Comparison of ENCODE assay signal across 11 cellular contexts in the genomic region with DNA sequence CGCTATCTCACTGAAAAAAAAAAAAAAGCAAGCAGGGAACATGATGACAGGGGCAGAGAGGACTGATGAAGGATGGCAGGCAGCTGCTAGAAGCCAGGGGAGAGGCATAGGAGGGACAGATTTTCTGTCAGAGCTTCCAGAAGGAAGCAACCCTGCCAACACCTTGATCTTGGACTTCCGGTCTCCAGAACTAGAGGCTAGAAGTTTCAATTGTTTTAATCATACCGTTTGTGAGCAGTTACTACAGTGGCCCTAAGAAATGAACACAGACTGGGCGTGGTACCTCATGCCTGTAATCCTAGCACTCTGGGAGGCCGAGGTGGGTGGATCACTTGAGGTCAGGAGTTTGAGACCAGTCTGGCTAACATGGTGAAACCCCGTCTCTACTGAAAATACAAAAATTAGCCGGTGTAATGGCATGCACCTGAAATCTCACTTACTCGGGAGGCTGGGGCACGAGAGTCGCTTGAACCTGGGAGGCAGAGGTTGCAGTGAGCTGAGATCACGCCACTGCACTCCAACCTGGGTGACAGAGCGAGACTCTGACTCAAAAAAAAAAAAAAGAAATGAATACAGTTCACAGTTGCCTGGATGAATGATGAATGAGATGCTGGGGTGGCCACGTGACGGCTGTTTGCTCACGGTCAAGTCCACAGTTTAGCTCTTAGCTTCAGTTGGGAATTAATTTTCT. TPM values are rescaled to one million over a fixed set of nuclear protein-coding genes. Genes with fewer than 3 reads are reported as not detected.
DNase-seq lines count a peak whose midpoint lies in the region; ATAC-seq and FAIRE-seq lines count a peak whose summit lies in the region.
"Not testable (repeated sequence)": the region's sequence is repeated elsewhere in the genome, so short reads cannot be mapped to it uniquely, and the experiment has no call there.
"Had no signal": no experiment of that assay in that cellular context is flagged by ENCODE, and none has a peak within 500 bp of the region (broad histone marks: within the 10 kb centered on the region; RNA-seq: fewer than 3 reads in every experiment).

No MANE protein-coding gene starts in this region.

- H3K9me3 Mint-ChIP-seq in activated CD4-positive, alpha-beta T cell treated with anti-CD3 and anti-CD28 coated beads, Interleukin-2, amount 10 ng/mL, durations not matched to agents 24 days and 14 days; naive B cell: not testable (repeated sequence)

- FAIRE-seq in RCC 7860 (lab: Jason Lieb, UNC): not testable (repeated sequence)

- not testable (repeated sequence) for H3K27me3 Mint-ChIP-seq in activated CD4-positive, alpha-beta T cell treated with anti-CD3 and anti-CD28 coated beads, Interleukin-2, amount 10 ng/mL, durations not matched to agents 24 days and 14 days; naive B cell

- peak; percentile 59 for DNase-seq in DMS53 (lab: John Stamatoyannopoulos, UW)
- DNase-seq in RCC 7860 (ENCODE audit: low spot score): peak; percentile 25
- DNase-seq in activated CD4-positive, alpha-beta T cell treated with anti-CD3 and anti-CD28 coated beads, Interleukin-2, amount 10 ng/mL, durations not matched to agents 24 days and 14 days; naive B cell: not testable (repeated sequence)
- peak; percentile 45 for DNase-seq in amniotic epithelial cell (ENCODE audit: low read depth)
- peak; percentile 35 for DNase-seq in glomerular visceral epithelial cell (ENCODE audit: extremely low spot score)
- peak; percentile 46 for DNase-seq in stimulated activated CD4-positive, alpha-beta T cell treated with anti-CD3 and anti-CD28 coated beads, Interleukin-1b, Interleukin-23, amount 100 ng/mL, for 48 hours

- H3K27ac Mint-ChIP-seq in activated CD4-positive, alpha-beta T cell treated with anti-CD3 and anti-CD28 coated beads, Interleukin-2, amount 10 ng/mL, durations not matched to agents 24 days and 14 days: peak overlapping the region; percentile 41
- H3K27ac Mint-ChIP-seq in naive B cell: peak overlapping the region in 4 of 6 donors; percentile 20 to 61 (median 58)

- peaks cover 20% of the 10 kb centered on the region for H3K4me1 Mint-ChIP-seq in activated CD4-positive, alpha-beta T cell treated with anti-CD3 and anti-CD28 coated beads, Interleukin-2, amount 10 ng/mL, durations not matched to agents 24 days and 14 days
- H3K4me1 Mint-ChIP-seq in naive B cell: peaks cover 20 to 42% (median 26%) of the 10 kb centered on the region in 3 donors

- intact Hi-C loops in activated CD4-positive, alpha-beta T cell treated with anti-CD3 and anti-CD28 coated beads, Interleukin-2, amount 10 ng/mL, durations not matched to agents 24 days and 14 days (cut with micrococcal nuclease): not testable (repeated sequence)

- not testable (repeated sequence) for H3K4me3 Mint-ChIP-seq in activated CD4-positive, alpha-beta T cell treated with anti-CD3 and anti-CD28 coated beads, Interleukin-2, amount 10 ng/mL, durations not matched to agents 24 days and 14 days
- H3K4me3 Mint-ChIP-seq in naive B cell: peak overlapping the region in 2 of 8 donors; percentile 33 to 57

- ATAC-seq in HG02610 (IDR thresholded peaks at IDR 0.05; ENCODE audit: unreplicated experiment): peak; percentile 27
- not testable (repeated sequence) for ATAC-seq in naive B cell (ENCODE audit: low read depth in 2 of 2)

- not testable (repeated sequence) for H3K36me3 Mint-ChIP-seq in activated CD4-positive, alpha-beta T cell treated with anti-CD3 and anti-CD28 coated beads, Interleukin-2, amount 10 ng/mL, durations not matched to agents 24 days and 14 days (ENCODE audit: low read depth); naive B cell

RNA-seq across cellular contexts. Expression of gene TNFRSF8, which starts 18.8 kb away (rescaled TPM):
- total RNA-seq in activated CD4-positive, alpha-beta T cell treated with anti-CD3 and anti-CD28 coated beads, Interleukin-2, amount 10 ng/mL, durations not matched to agents 24 days and 14 days: 33.2 and 35.1 TPM in 2 replicates
- not detected for polyA plus RNA-seq in naive B cell (ENCODE audit: low read depth in 6 of 6)
- total RNA-seq: bronchial epithelial cell, G401 had no signal
- polyA plus RNA-seq: BJ had no signal

RNA-seq across cellular contexts. Expression of gene MIIP, which starts 25.0 kb away (rescaled TPM):
- 68.9 and 73.9 TPM in 2 replicates for total RNA-seq in activated CD4-positive, alpha-beta T cell treated with anti-CD3 and anti-CD28 coated beads, Interleukin-2, amount 10 ng/mL, durations not matched to agents 24 days and 14 days
- 10 to 100 TPM; 28.9 to 41.4 (median 31.6) TPM for polyA plus RNA-seq in naive B cell (ENCODE audit: low read depth in 6 of 6)
